In genomic region chr2:140308706-140309105, GRCh38 we compare ENCODE assay signal across 14 cellular contexts.
DNase-seq lines count a peak whose midpoint lies in the region; TF ChIP-seq lines count a peak whose summit lies in the region.
"Had no signal": no experiment of that assay in that cellular context is flagged by ENCODE, and none has a peak within 500 bp of the region (broad histone marks: within the 10 kb centered on the region; RNA-seq: fewer than 3 reads in every experiment).

No MANE protein-coding gene starts in this region.

- no peak overlapping the region for H3K4me3 ChIP-seq in choroid plexus epithelial cell (ENCODE audit: low read depth, low read length)
- H3K4me3 ChIP-seq: GM23338 had no signal

- TF ChIP-seq CTCF in choroid plexus epithelial cell (conservative IDR thresholded peaks at IDR 0.05; ENCODE audit: low read depth, low read length), result no peak

- DNase-seq in HCEC 1CT, result peak; percentile 23
- peak; percentile 4 for DNase-seq in choroid plexus epithelial cell (ENCODE audit: low read depth)
- DNase-seq in iris pigment epithelial cell (ENCODE audit: low read depth), result peak; percentile 1
- DNase-seq in HuH-7.5 (ENCODE audit: low spot score), result no peak
- DNase-seq in Ammon's horn (ENCODE audit: low spot score), result no peak
- DNase-seq in NCI-H1105 treated with DMSO at 0.1 percent for 48 hours (lab: John Stamatoyannopoulos, UW), result no peak
- DNase-seq: ACHN; Caco-2; CD4-positive, alpha-beta T cell; DMS153; DMS79; GF-D8; H7 had no signal

Comparison
In these comparisons a context has a peak if more than half of its experiments do, and no peak if none do; other contexts are left out.
1. DNase-seq: peak in HCEC 1CT (single experiment), choroid plexus epithelial cell (single experiment) and iris pigment epithelial cell (single experiment); none in HuH-7.5 (single experiment), Ammon's horn (single experiment) and NCI-H1105 treated with DMSO at 0.1 percent for 48 hours (single experiment).